Comparison of ENCODE assay signal across 8 cellular contexts in genomic region chr1:159881930-159882839, GRCh38. TPM values are rescaled to one million over a fixed set of nuclear protein-coding genes. Genes with fewer than 3 reads are reported as not detected.
DNase-seq lines count a peak whose midpoint lies in the region; ATAC-seq, FAIRE-seq and TF ChIP-seq lines count a peak whose summit lies in the region.

No MANE protein-coding gene starts in this region.

- no peak overlapping the region for H3K27ac ChIP-seq in pancreas

- no peaks in the 10 kb centered on the region for H3K36me3 ChIP-seq in pancreas

- H3K9me3 ChIP-seq in pancreas, result no peaks in the 10 kb centered on the region

- H3K4me3 ChIP-seq in LNCaP clone FGC (ENCODE audit: low read depth, low read length), result no peak overlapping the region
- H3K4me3 ChIP-seq in epithelial cell of esophagus (ENCODE audit: low read length), result no peak overlapping the region
- H3K4me3 ChIP-seq in pancreas, result no peak overlapping the region

- no peaks in the 10 kb centered on the region for H3K27me3 ChIP-seq in pancreas

- intact Hi-C loops in pancreas (cut with DNase I), result no loop called here

- FAIRE-seq in pancreas (lab: Jason Lieb, UNC), result no peak

- WGBS in pancreas, 2 donors, result 66 to 69% methylated on average over 5 of the region's 5 CpGs

- peaks cover 0 to 3% (median 0%) of the 10 kb centered on the region in 3 donors for H3K4me1 ChIP-seq in pancreas

- TF ChIP-seq CTCF in LNCaP clone FGC (IDR thresholded peaks at IDR 0.05; ENCODE audit: control insufficient read depth, extremely low read depth, insufficient read depth), result no peak
- no peak for TF ChIP-seq CTCF in epithelial cell of esophagus (IDR thresholded peaks at IDR 0.05; ENCODE audit: insufficient read depth, low read depth, low read length, missing control alignments)
- no peak for TF ChIP-seq CTCF in pancreas (IDR thresholded peaks at IDR 0.05)

- DNase-seq in COLO829 (ENCODE audit: low spot score) (peak; percentile 89), LNCaP clone FGC (ENCODE audit: low read depth) (peak; percentile 96), RKO (ENCODE audit: low spot score) (peak; percentile 62), epithelial cell of esophagus (ENCODE audit: low read depth) (peak; percentile 100), pancreas (peak; percentile 54 to 92 (median 74)), mesenteric fat pad (ENCODE audit: low spot score) (no peak)

- ATAC-seq in pancreas, result peak; percentile 56 to 91 (median 82)
- no peak for ATAC-seq in HG03175 (IDR thresholded peaks at IDR 0.05; ENCODE audit: unreplicated experiment)
- ATAC-seq in HG02610 (IDR thresholded peaks at IDR 0.05; ENCODE audit: unreplicated experiment), result no peak

RNA-seq across cellular contexts. Expression of gene CFAP45, which starts 17.8 kb away (rescaled TPM):
- total RNA-seq in pancreas, result under 1 TPM in 4 of 6 donors, not detected in 2; 0.16 to 0.54 (median 0.31) TPM
- 1 to 10 TPM in 1 of 2 donors, under 1 TPM in 1; 0.80 to 1.5 TPM for polyA plus RNA-seq in pancreas
- total RNA-seq in mesenteric fat pad, result 0.64 TPM

RNA-seq across cellular contexts. Expression of gene VSIG8, which starts 19.7 kb away (rescaled TPM):
- not detected for total RNA-seq in pancreas
- under 1 TPM; 0.16 to 0.27 TPM for polyA plus RNA-seq in pancreas
- not detected for total RNA-seq in mesenteric fat pad

RNA-seq across cellular contexts. Expression of gene TAGLN2, which starts 43.1 kb away (rescaled TPM):
- 100 to 1,000 TPM in 4 of 6 donors, 10 to 100 TPM in 2; 93.2 to 242 (median 117) TPM for total RNA-seq in pancreas
- 100 to 1,000 TPM; 198 to 200 TPM for polyA plus RNA-seq in pancreas
- 314 TPM for total RNA-seq in mesenteric fat pad

RNA-seq across cellular contexts. Expression of gene SLAMF8, which starts 55.5 kb away (rescaled TPM):
- total RNA-seq in pancreas (1 to 10 TPM in 3 of 6 donors, under 1 TPM in 2, not detected in 1; 0.38 to 8.8 (median 1.7) TPM), mesenteric fat pad (11.3 TPM)
- polyA plus RNA-seq in pancreas, result under 1 TPM; 0.45 to 0.46 TPM

Comparison
In these comparisons a context has a peak if more than half of its experiments do, and no peak if none do; other contexts are left out.
1. ATAC-seq: peak in pancreas (4 of 4); none in HG03175 (single experiment) and HG02610 (single experiment).